29 cellular contexts compared by ENCODE assay signal in the genomic region with DNA sequence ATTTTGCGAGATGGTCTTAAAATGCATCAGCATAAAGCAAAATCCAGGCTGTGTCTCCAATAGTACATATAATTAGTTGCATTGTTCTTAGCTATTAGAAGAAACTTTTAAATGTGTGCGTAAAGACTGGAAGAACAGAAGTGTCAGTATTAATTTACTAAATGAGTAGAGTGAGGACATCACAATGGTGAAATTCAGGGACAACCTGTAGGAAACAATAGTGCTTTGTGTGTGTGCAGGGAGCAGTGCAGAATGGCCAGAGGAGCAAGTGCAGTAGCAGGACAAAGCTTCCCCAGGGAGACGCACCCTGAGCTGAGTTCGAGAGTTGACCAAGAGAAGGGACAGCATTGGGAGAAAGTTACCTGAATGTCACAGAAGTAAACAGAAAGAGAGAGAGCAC. TPM values are rescaled to one million over a fixed set of nuclear protein-coding genes. Genes with fewer than 3 reads are reported as not detected.
"Had no signal": no experiment of that assay in that cellular context is flagged by ENCODE, and none has a peak within 500 bp of the region (broad histone marks: within the 10 kb centered on the region; RNA-seq: fewer than 3 reads in every experiment).

No MANE protein-coding gene starts in this region.

- H3K4me3 Mint-ChIP-seq: dendritic cell treated with granulocyte-macrophage colony-stimulating factor and Interleukin-4, amounts not matched to agents 40 ng/mL and 50 ng/mL, for 4 days; immature natural killer cell; mesothelial cell of epicardium; naive B cell; natural killer cell treated with Interleukin-12 subunit alpha and Interleukin-12 subunit beta and Interleukin-15 and Interleukin-18, amount 100 ng/mL, for 72 hours; neural crest cell; stimulated activated naive B cell treated with anti-CD40 and anti-IgM and Interleukin-4, amounts not matched to agents 10 μg/mL and 1 μg/mL and 100 μg/mL, for 72 hours; stimulated activated naive CD8-positive, alpha-beta T cell treated with anti-CD3 and anti-CD28 coated beads, Interleukin-15, Interleukin-2, amounts not matched to agents 100 ng/mL and 50 ng/mL, for 24 hours had no signal

- H3K27me3 ChIP-seq: colonic mucosa, esophagus muscularis mucosa, foreskin keratinocyte, neutrophil, pancreas, sigmoid colon, spleen, suprapubic skin, vagina had no signal

- H3K4me1 Mint-ChIP-seq: immature natural killer cell; naive B cell; stimulated activated naive B cell treated with anti-CD40 and anti-IgM and Interleukin-4, amounts not matched to agents 10 μg/mL and 1 μg/mL and 100 μg/mL, for 72 hours had no signal

- H3K27ac ChIP-seq: colonic mucosa, esophagus muscularis mucosa, foreskin keratinocyte, heart right ventricle, neutrophil, pancreas, prostate gland, sigmoid colon, spleen, suprapubic skin, vagina had no signal

- DNase-seq: colonic mucosa; effector memory CD4-positive, alpha-beta T cell; foreskin keratinocyte; glutamatergic neuron; heart right ventricle; immature natural killer cell; islet precursor cell; mesenchymal stem cell; mucosa of descending colon; naive B cell; pancreas; right cardiac atrium; sigmoid colon; spleen; stimulated activated naive B cell treated with anti-CD40 and anti-IgM and Interleukin-4, amounts not matched to agents 10 μg/mL and 1 μg/mL and 100 μg/mL, for 72 hours; trophoblast cell had no signal

- H3K36me3 Mint-ChIP-seq: immature natural killer cell; naive B cell; natural killer cell treated with Interleukin-12 subunit alpha and Interleukin-12 subunit beta and Interleukin-15 and Interleukin-18, amount 100 ng/mL, for 72 hours; stimulated activated naive B cell treated with anti-CD40 and anti-IgM and Interleukin-4, amounts not matched to agents 10 μg/mL and 1 μg/mL and 100 μg/mL, for 72 hours had no signal

- H3K27ac Mint-ChIP-seq: dendritic cell treated with granulocyte-macrophage colony-stimulating factor and Interleukin-4, amounts not matched to agents 40 ng/mL and 50 ng/mL, for 4 days; immature natural killer cell; mesothelial cell of epicardium; naive B cell; natural killer cell treated with Interleukin-12 subunit alpha and Interleukin-12 subunit beta and Interleukin-15 and Interleukin-18, amount 100 ng/mL, for 72 hours; stimulated activated naive B cell treated with anti-CD40 and anti-IgM and Interleukin-4, amounts not matched to agents 10 μg/mL and 1 μg/mL and 100 μg/mL, for 72 hours; stimulated activated naive CD8-positive, alpha-beta T cell treated with anti-CD3 and anti-CD28 coated beads, Interleukin-15, Interleukin-2, amounts not matched to agents 100 ng/mL and 50 ng/mL, for 24 hours had no signal

- H3K36me3 ChIP-seq: colonic mucosa, esophagus muscularis mucosa, heart right ventricle, neutrophil, pancreas, prostate gland, sigmoid colon, spleen, suprapubic skin, vagina had no signal

- H3K27me3 Mint-ChIP-seq: dendritic cell treated with granulocyte-macrophage colony-stimulating factor and Interleukin-4, amounts not matched to agents 40 ng/mL and 50 ng/mL, for 4 days had no signal

- H3K4me3 ChIP-seq: colonic mucosa, esophagus muscularis mucosa, heart right ventricle, lung, mucosa of descending colon, pancreas, prostate gland, sigmoid colon, spleen, suprapubic skin, vagina had no signal

- ATAC-seq: foreskin keratinocyte; heart right ventricle; left lobe of liver; mucosa of descending colon; natural killer cell treated with Interleukin-12 subunit alpha and Interleukin-12 subunit beta and Interleukin-15 and Interleukin-18, amount 100 ng/mL, for 72 hours; pancreas; right cardiac atrium; stimulated activated naive B cell treated with anti-CD40 and anti-IgM and Interleukin-4, amounts not matched to agents 10 μg/mL and 1 μg/mL and 100 μg/mL, for 72 hours had no signal

- H3K4me1 ChIP-seq: colonic mucosa, esophagus muscularis mucosa, heart right ventricle, pancreas, prostate gland, sigmoid colon, spleen had no signal

- H3K9me3 ChIP-seq: colonic mucosa, esophagus muscularis mucosa, heart right ventricle, mucosa of descending colon, neutrophil, pancreas, prostate gland, sigmoid colon, spleen, suprapubic skin, vagina had no signal

- H3K9me3 Mint-ChIP-seq: dendritic cell treated with granulocyte-macrophage colony-stimulating factor and Interleukin-4, amounts not matched to agents 40 ng/mL and 50 ng/mL, for 4 days; naive B cell; stimulated activated naive B cell treated with anti-CD40 and anti-IgM and Interleukin-4, amounts not matched to agents 10 μg/mL and 1 μg/mL and 100 μg/mL, for 72 hours had no signal

- FAIRE-seq: endothelial cell of umbilical vein, pancreas had no signal

RNA-seq across cellular contexts. Expression of gene ITGB8, which starts 13.7 kb away (rescaled TPM):
- polyA plus RNA-seq: immature natural killer cell had no signal
